ENCODE assay signal across 10 cellular contexts in genomic region chr2:74415762-74416395, GRCh38. TPM values are rescaled to one million over a fixed set of nuclear protein-coding genes. Genes with fewer than 3 reads are reported as not detected.
DNase-seq lines count a peak whose midpoint lies in the region; ATAC-seq and TF ChIP-seq lines count a peak whose summit lies in the region.
"Had no signal": no experiment of that assay in that cellular context is flagged by ENCODE, and none has a peak within 500 bp of the region (broad histone marks: within the 10 kb centered on the region; RNA-seq: fewer than 3 reads in every experiment).

No MANE protein-coding gene starts in this region.

- no peaks in the 10 kb centered on the region for H3K36me3 Mint-ChIP-seq in activated T-cell treated with anti-CD3 and anti-CD28 coated beads, Interleukin-2, amount 50 U/mL, for 72 hours (ENCODE audit: insufficient read depth in 2 of 2)

- peak overlapping the region in 2 of 3 donors; percentile 40 to 75 for H3K9ac ChIP-seq in skeletal muscle tissue (ENCODE audit: low read depth in 1 of 3, low read length in 3 of 3)

- no peak overlapping the region for H3K27ac ChIP-seq in right atrium auricular region
- no peak overlapping the region for H3K27ac ChIP-seq in skeletal muscle tissue (ENCODE audit: low read depth, low read length)
- H3K27ac ChIP-seq in WERI-Rb-1, result no peak overlapping the region

- H3K27me3 ChIP-seq in right atrium auricular region (no peaks in the 10 kb centered on the region), skeletal muscle tissue (ENCODE audit: control insufficient read depth in 3 of 3, insufficient read depth in 3 of 3, low read length in 3 of 3) (peaks cover 18 to 32% (median 25%) of the 10 kb centered on the region in 3 donors), WERI-Rb-1 (ENCODE audit: insufficient read depth, low read depth, severe bottlenecking) (no peaks in the 10 kb centered on the region)

- ATAC-seq in activated T-cell treated with anti-CD3 and anti-CD28 coated beads, Interleukin-2, amount 50 U/mL, for 72 hours (replicated peaks in 1 of 2), result peak in 1 of 2 donors; percentile 7
- ATAC-seq in GM21786 (IDR thresholded peaks at IDR 0.05; ENCODE audit: unreplicated experiment) (no peak), HG03097 (IDR thresholded peaks at IDR 0.05; ENCODE audit: low FRiP score, unreplicated experiment) (no peak)

- H3K27ac Mint-ChIP-seq in activated T-cell treated with anti-CD3 and anti-CD28 coated beads, Interleukin-2, amount 50 U/mL, for 72 hours, result no peak overlapping the region

- H3K9me3 Mint-ChIP-seq in activated T-cell treated with anti-CD3 and anti-CD28 coated beads, Interleukin-2, amount 50 U/mL, for 72 hours, result no peaks in the 10 kb centered on the region
- H3K9me3 Mint-ChIP-seq: central memory CD8-positive, alpha-beta T cell had no signal

- H3K36me3 ChIP-seq in right atrium auricular region (no peaks in the 10 kb centered on the region), skeletal muscle tissue (ENCODE audit: control insufficient read depth in 3 of 3, insufficient read depth in 3 of 3, low read length in 3 of 3) (no peaks in the 10 kb centered on the region), WERI-Rb-1 (no peaks in the 10 kb centered on the region)

- no peak for DNase-seq in activated T-cell treated with anti-CD3 and anti-CD28 coated beads, Interleukin-2, amount 50 U/mL, for 72 hours
- no peak for DNase-seq in right atrium auricular region (ENCODE audit: low spot score)
- no peak for DNase-seq in H4 (ENCODE audit: low spot score)
- no peak for DNase-seq in WERI-Rb-1
- DNase-seq: mesendoderm had no signal

- H3K4me3 Mint-ChIP-seq in activated T-cell treated with anti-CD3 and anti-CD28 coated beads, Interleukin-2, amount 50 U/mL, for 72 hours, result peak overlapping the region; percentile 15 to 80

- peaks cover 28% of the 10 kb centered on the region for H3K4me1 Mint-ChIP-seq in activated T-cell treated with anti-CD3 and anti-CD28 coated beads, Interleukin-2, amount 50 U/mL, for 72 hours (ENCODE audit: low read depth)

- H3K9me3 ChIP-seq in right atrium auricular region, result no peaks in the 10 kb centered on the region
- no peaks in the 10 kb centered on the region for H3K9me3 ChIP-seq in skeletal muscle tissue (ENCODE audit: control insufficient read depth in 3 of 3, low read length in 3 of 3)
- no peaks in the 10 kb centered on the region for H3K9me3 ChIP-seq in WERI-Rb-1 (ENCODE audit: severe bottlenecking)

- H3K4me1 ChIP-seq in right atrium auricular region (peaks cover 0 to 33% of the 10 kb centered on the region in 2 donors), skeletal muscle tissue (ENCODE audit: control insufficient read depth in 3 of 3, insufficient read depth in 3 of 3, low read length in 3 of 3) (peaks cover 17 to 30% (median 22%) of the 10 kb centered on the region in 3 donors)

- H3K4me3 ChIP-seq in GM08714 (ENCODE audit: low read length), result peak overlapping the region; percentile 44; the same call in 1 of the 2 replicates
- H3K4me3 ChIP-seq in right atrium auricular region, result peak overlapping the region; percentile 51 to 60
- peak overlapping the region; percentile 52 to 75 (median 74) for H3K4me3 ChIP-seq in skeletal muscle tissue (ENCODE audit: low read length in 3 of 3)
- no peak overlapping the region for H3K4me3 ChIP-seq in WERI-Rb-1 (ENCODE audit: low read depth, low read length)

- H3K27me3 Mint-ChIP-seq in activated T-cell treated with anti-CD3 and anti-CD28 coated beads, Interleukin-2, amount 50 U/mL, for 72 hours (ENCODE audit: low read depth), result no peaks in the 10 kb centered on the region

- TF ChIP-seq CTCF in right atrium auricular region (IDR thresholded peaks at IDR 0.05), result no peak
- no peak for TF ChIP-seq CTCF in WERI-Rb-1 (IDR thresholded peaks at IDR 0.05; ENCODE audit: low read depth, low read length)

RNA-seq across cellular contexts. Expression of gene C2orf81, which starts 5.5 kb away (rescaled TPM):
- 1 to 10 TPM; 3.7 to 4.9 TPM for total RNA-seq in activated T-cell treated with anti-CD3 and anti-CD28 coated beads, Interleukin-2, amount 50 U/mL, for 72 hours
- total RNA-seq in right atrium auricular region (1 to 10 TPM in 1 of 2 donors, under 1 TPM in 1; 0.94 to 1.0 TPM), skeletal muscle tissue (0.52 TPM)
- 0.53 and 0.70 TPM in 2 replicates for total RNA-seq in H4 (2014; rRNA removed; shearing (Covaris generic))

RNA-seq across cellular contexts. Expression of gene WDR54, which starts 5.7 kb away (rescaled TPM):
- 10 to 100 TPM; 67.6 to 67.9 TPM for total RNA-seq in activated T-cell treated with anti-CD3 and anti-CD28 coated beads, Interleukin-2, amount 50 U/mL, for 72 hours
- total RNA-seq in right atrium auricular region (1 to 10 TPM in 1 of 2 donors, under 1 TPM in 1; 0.67 to 7.5 TPM), skeletal muscle tissue (5.7 TPM)
- 32.6 and 43.4 TPM in 2 replicates for total RNA-seq in H4 (2014; rRNA removed; shearing (Covaris generic))

RNA-seq across cellular contexts. Expression of gene RTKN, which starts 25.9 kb away (rescaled TPM):
- total RNA-seq in activated T-cell treated with anti-CD3 and anti-CD28 coated beads, Interleukin-2, amount 50 U/mL, for 72 hours, result 1 to 10 TPM; 3.1 to 4.8 TPM
- total RNA-seq in right atrium auricular region (10 to 100 TPM; 10.4 to 15.3 TPM), skeletal muscle tissue (26.6 TPM)
- total RNA-seq in H4 (2014; rRNA removed; shearing (Covaris generic)), result 9.4 and 10.5 TPM in 2 replicates

RNA-seq across cellular contexts. Expression of gene DCTN1, which starts 35.8 kb away (rescaled TPM):
- 10 to 100 TPM; 68.9 to 71.4 TPM for total RNA-seq in activated T-cell treated with anti-CD3 and anti-CD28 coated beads, Interleukin-2, amount 50 U/mL, for 72 hours
- total RNA-seq in right atrium auricular region (100 to 1,000 TPM in 1 of 2 donors, 10 to 100 TPM in 1; 86.5 to 102 TPM), skeletal muscle tissue (73.6 TPM)
- 55.1 and 67.2 TPM in 2 replicates for total RNA-seq in H4 (2014; rRNA removed; shearing (Covaris generic))

RNA-seq across cellular contexts. Expression of gene INO80B, which starts 39.0 kb away (rescaled TPM):
- total RNA-seq in activated T-cell treated with anti-CD3 and anti-CD28 coated beads, Interleukin-2, amount 50 U/mL, for 72 hours, result 10 to 100 TPM; 39.2 to 44.1 TPM
- 10 to 100 TPM; 10.4 to 14.6 TPM for total RNA-seq in right atrium auricular region
- total RNA-seq in skeletal muscle tissue, result 12.5 TPM
- 30.1 and 55.7 TPM in 2 replicates for total RNA-seq in H4 (2014; rRNA removed; shearing (Covaris generic))
